In the genomic region with DNA sequence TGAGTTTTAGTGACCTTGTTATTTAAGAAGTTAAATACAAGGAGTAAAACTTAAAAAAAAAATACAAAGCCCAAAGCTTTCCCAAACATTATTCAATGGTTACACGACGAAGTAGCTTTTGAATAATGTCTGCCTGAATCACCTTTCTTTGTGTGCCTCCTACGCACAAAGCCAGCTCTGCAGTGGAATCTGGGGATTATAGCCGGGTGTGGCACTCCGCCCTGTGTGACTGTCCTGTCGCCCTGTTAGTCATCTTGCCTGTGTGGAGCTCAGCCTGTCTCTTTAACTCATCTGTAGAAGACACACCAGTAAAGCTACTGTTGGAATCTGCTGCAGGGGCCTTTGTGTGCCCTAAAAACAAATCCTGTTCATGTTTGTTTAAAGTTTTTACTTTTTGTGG, we compare ENCODE assay signal across 9 cellular contexts.
DNase-seq lines count a peak whose midpoint lies in the region; ATAC-seq and TF ChIP-seq lines count a peak whose summit lies in the region.
"Had no signal": no experiment of that assay in that cellular context is flagged by ENCODE, and none has a peak within 500 bp of the region (broad histone marks: within the 10 kb centered on the region; RNA-seq: fewer than 3 reads in every experiment).

No MANE protein-coding gene starts in this region.

- intact Hi-C loops in prostate gland (cut with DNase I): no loop called here

- TF ChIP-seq POLR2A in prostate gland (IDR thresholded peaks at IDR 0.05): no peak

- peaks cover 3% of the 10 kb centered on the region; the same call in 1 of the 2 replicates for H3K36me3 ChIP-seq in HAP-1 (replicated peaks)
- H3K36me3 ChIP-seq in prostate gland: no peaks in the 10 kb centered on the region

- DNase-seq in HAP-1 (ENCODE audit: low spot score in 2 of 2) (peak; percentile 89 to 98), NCI-H460 (ENCODE audit: extremely low read depth, low read depth) (peak; percentile 38), prostate gland (ENCODE audit: low spot score) (peak; percentile 26), middle frontal gyrus (ENCODE audit: extremely low spot score, low spot score) (no peak), superior temporal gyrus (ENCODE audit: extremely low spot score) (no peak)
- DNase-seq in central memory CD8-positive, alpha-beta T cell (ENCODE audit: low spot score in 2 of 2): no peak
- DNase-seq: NCI-H1048 had no signal

- no peaks in the 10 kb centered on the region for H3K27me3 Mint-ChIP-seq in central memory CD8-positive, alpha-beta T cell

- 50% methylated on average over 6 of the region's 6 CpGs for whole genome bisulfite sequencing in prostate gland

- H3K4me1 Mint-ChIP-seq in central memory CD8-positive, alpha-beta T cell: peaks cover 20% of the 10 kb centered on the region

- in situ Hi-C loops in HAP-1 (cut with MboI; ENCODE audit: low sequenced_read_pairs): no loop called here

- H3K27ac ChIP-seq in prostate gland: no peak overlapping the region

- no peaks in the 10 kb centered on the region for H3K9me3 Mint-ChIP-seq in central memory CD8-positive, alpha-beta T cell
- H3K9me3 Mint-ChIP-seq: T-helper 2 cell treated with Interferon-gamma antibody and Interleukin-4, amounts not matched to agents 5 μg/mL and 100 μg/mL, for 36 hours had no signal

- no peak overlapping the region for H3K4me3 Mint-ChIP-seq in central memory CD8-positive, alpha-beta T cell
- H3K4me3 Mint-ChIP-seq: T-helper 2 cell treated with Interferon-gamma antibody and Interleukin-4, amounts not matched to agents 5 μg/mL and 100 μg/mL, for 36 hours had no signal

- H3K9me3 ChIP-seq in HAP-1 (no peaks in the 10 kb centered on the region), prostate gland (no peaks in the 10 kb centered on the region)

- H3K4me3 ChIP-seq in HAP-1 (no peak overlapping the region), prostate gland (no peak overlapping the region)

- H3K36me3 Mint-ChIP-seq in central memory CD8-positive, alpha-beta T cell (ENCODE audit: insufficient read depth): peaks cover 31% of the 10 kb centered on the region

- ATAC-seq in central memory CD8-positive, alpha-beta T cell (replicated peaks; ENCODE audit: extremely low read depth, poor library complexity, severe bottlenecking): no peak
- no peak for ATAC-seq in HG03342 (IDR thresholded peaks at IDR 0.05; ENCODE audit: unreplicated experiment)

- H3K4me1 ChIP-seq in HAP-1 (peaks cover 32% of the 10 kb centered on the region), prostate gland (replicated peaks) (no peaks in the 10 kb centered on the region)

- peak overlapping the region; percentile 38 for H3K27ac Mint-ChIP-seq in central memory CD8-positive, alpha-beta T cell (ENCODE audit: low read depth)

- no peaks in the 10 kb centered on the region for H3K27me3 ChIP-seq in HAP-1 (ENCODE audit: low read depth)
- no peaks in the 10 kb centered on the region for H3K27me3 ChIP-seq in prostate gland (replicated peaks; ENCODE audit: insufficient read depth)

- TF ChIP-seq CTCF in prostate gland (IDR thresholded peaks at IDR 0.05): no peak

Comparison
In these comparisons a context has a peak if more than half of its experiments do, and no peak if none do; other contexts are left out.
1. DNase-seq: peak in HAP-1 (2 of 2), NCI-H460 (single experiment) and prostate gland (single experiment); none in central memory CD8-positive, alpha-beta T cell (0 of 2), middle frontal gyrus (single experiment) and superior temporal gyrus (single experiment).